In the genomic region with DNA sequence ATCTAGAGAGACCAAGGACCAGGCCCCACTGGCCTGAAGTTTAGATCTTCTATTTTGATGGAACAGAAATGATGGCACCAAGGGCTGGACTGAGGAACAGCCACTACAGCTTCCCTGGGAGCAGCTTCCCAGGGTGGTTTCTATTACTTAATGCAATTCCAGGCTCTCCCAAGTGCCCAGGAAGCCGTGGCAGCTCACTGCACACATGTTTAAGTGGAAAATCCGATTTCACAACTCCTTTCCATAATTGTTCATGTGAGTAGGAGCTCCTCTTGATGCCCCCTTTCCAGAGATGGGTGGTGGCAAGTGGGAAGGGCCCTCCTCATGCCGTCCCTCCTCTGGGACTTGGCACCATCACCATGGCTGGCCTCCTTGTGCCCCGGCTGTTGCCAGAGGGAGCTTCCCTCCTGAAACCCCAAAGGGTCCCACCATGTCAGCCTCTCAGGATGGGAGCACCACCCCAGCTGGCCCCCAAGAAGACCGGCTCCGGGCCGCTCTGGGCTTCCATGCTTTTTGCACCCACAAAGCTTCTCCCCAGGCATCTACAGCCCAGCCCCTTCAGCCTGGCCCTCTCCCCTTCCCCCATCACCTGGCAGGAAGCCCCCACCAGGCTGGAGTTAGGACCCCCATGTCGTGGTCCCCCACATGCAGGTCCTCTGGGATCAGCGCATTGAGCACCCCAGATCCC, we compare ENCODE assay signal across 17 cellular contexts. TPM values are rescaled to one million over a fixed set of nuclear protein-coding genes. Genes with fewer than 3 reads are reported as not detected.
DNase-seq lines count a peak whose midpoint lies in the region; ATAC-seq, FAIRE-seq and TF ChIP-seq lines count a peak whose summit lies in the region.
"Had no signal": no experiment of that assay in that cellular context is flagged by ENCODE, and none has a peak within 500 bp of the region (broad histone marks: within the 10 kb centered on the region; RNA-seq: fewer than 3 reads in every experiment).

No MANE protein-coding gene starts in this region.

- no peak for TF ChIP-seq POLR2A in H1 (IDR thresholded peaks at IDR 0.05; ENCODE audit: control extremely low read depth in 1 of 2, low read depth in 2 of 2, low read length in 2 of 2)
- TF ChIP-seq POLR2A in gastroesophageal sphincter (IDR thresholded peaks at IDR 0.05) = no peak

- no peak overlapping the region for H3K4me2 ChIP-seq in H1 (ENCODE audit: insufficient read depth in 1 of 2, low read depth in 2 of 2, low read length in 2 of 2)
- H3K4me2 ChIP-seq: A549 had no signal

- TF ChIP-seq RAD21 in H1 (IDR thresholded peaks at IDR 0.05 in 1 of 2, conservative IDR thresholded peaks at IDR 0.05 in 1 of 2; ENCODE audit: low read depth in 2 of 2, low read length in 2 of 2) = no peak

- H3K4me3 ChIP-seq in H1 (ENCODE audit: extremely low read depth in 1 of 4, insufficient read depth in 2 of 4, low read depth in 3 of 4, low read length in 4 of 4) (no peak overlapping the region), kidney (ENCODE audit: low read length in 2 of 2) (no peak overlapping the region), pancreas (no peak overlapping the region), gastroesophageal sphincter (no peak overlapping the region)
- H3K4me3 ChIP-seq: A549, BLaER1, HAP-1 had no signal

- no peak overlapping the region for H3K4ac ChIP-seq in H1 (replicated peaks; ENCODE audit: insufficient read length, low read depth, low read length)

- TF ChIP-seq CTCF in H1 (IDR thresholded peaks at IDR 0.05; ENCODE audit: control extremely low read depth in 1 of 3, insufficient read depth in 1 of 3, low read depth in 1 of 3, low read length in 3 of 3) (no peak), kidney (IDR thresholded peaks at IDR 0.05; ENCODE audit: borderline replicate concordance, extremely low read depth, insufficient read depth) (no peak), pancreas (IDR thresholded peaks at IDR 0.05) (no peak), gastroesophageal sphincter (IDR thresholded peaks at IDR 0.05) (no peak)

- WGBS in H1 (ENCODE audit: extremely low coverage in 1 of 2, insufficient coverage in 1 of 2, insufficient read length in 1 of 2, insufficient replicate concordance in 2 of 2, low coverage in 1 of 2, low lambda C conversion rate in 2 of 2, missing lambda C conversion rate in 1 of 2), 2 experiments = 76% methylated on average over 9 of the region's 9 CpGs; no CpG with 5 or more reads in 1 of the 2 experiments
- WGBS in pancreas, 2 donors = 58% methylated on average over 9 of the region's 9 CpGs
- 52 to 67% methylated on average over 2 to 4 of the region's 9 CpGs for WGBS in gastroesophageal sphincter (ENCODE audit: low coverage in 1 of 2), 2 donors

- H3K27ac ChIP-seq in H1 (ENCODE audit: low read depth, low read length) (no peak overlapping the region), kidney (ENCODE audit: low read depth in 2 of 2, low read length in 2 of 2) (peak overlapping the region; percentile 80 to 92), pancreas (no peak overlapping the region), gastroesophageal sphincter (no peak overlapping the region)
- H3K27ac ChIP-seq: A549, BLaER1 had no signal

- H3K79me1 ChIP-seq in H1 (ENCODE audit: low read depth, low read length) = no peaks in the 10 kb centered on the region

- DNase-seq in EH (ENCODE audit: low read depth) (peak; percentile 34), H1 (ENCODE audit: low read depth in 1 of 2, low spot score in 2 of 2) (no peak), kidney (peak; percentile 69), pancreas (no peak), superior temporal gyrus (ENCODE audit: extremely low spot score) (no peak)
- no peak for DNase-seq in activated CD4-positive, alpha-beta T cell treated with anti-CD3 and anti-CD28 coated beads, Interleukin-2, amount 50 U/mL, for 1 hour
- DNase-seq: AML-193; CD4-positive, alpha-beta T cell; DMS153; DMS79 treated with DMSO at 0.1 percent for 48 hours; GDM1; GOT3 had no signal

- no peak overlapping the region for H2BK12ac ChIP-seq in H1 (ENCODE audit: low read depth, low read length)

- no peak overlapping the region for H4K91ac ChIP-seq in H1 (replicated peaks; ENCODE audit: insufficient read length, low read length)

- no peak for ATAC-seq in pancreas
- ATAC-seq in gastroesophageal sphincter = no peak
- ATAC-seq: A549 had no signal

- H3K9me3 ChIP-seq in H1 (ENCODE audit: insufficient read depth in 2 of 2, low read depth in 1 of 2, low read length in 1 of 2) (no peaks in the 10 kb centered on the region), kidney (ENCODE audit: control insufficient read depth in 1 of 2, low read length in 2 of 2) (no peaks in the 10 kb centered on the region), pancreas (no peaks in the 10 kb centered on the region), gastroesophageal sphincter (no peaks in the 10 kb centered on the region)
- H3K9me3 ChIP-seq: A549, BLaER1, HAP-1 had no signal

- no peak overlapping the region for H2AK5ac ChIP-seq in H1 (ENCODE audit: low read depth, low read length)

- no peaks in the 10 kb centered on the region for H3K36me3 ChIP-seq in H1 (ENCODE audit: control insufficient read depth in 2 of 4, insufficient read depth in 4 of 4, low read length in 3 of 4)
- no peaks in the 10 kb centered on the region for H3K36me3 ChIP-seq in kidney (ENCODE audit: control insufficient read depth in 1 of 2, insufficient read depth in 2 of 2, low read length in 2 of 2)
- no peaks in the 10 kb centered on the region for H3K36me3 ChIP-seq in pancreas
- no peaks in the 10 kb centered on the region for H3K36me3 ChIP-seq in gastroesophageal sphincter
- H3K36me3 ChIP-seq: BLaER1, HAP-1 had no signal

- H3K9ac ChIP-seq in H1 (replicated peaks in 1 of 4; ENCODE audit: extremely low read depth in 1 of 4, low read depth in 3 of 4, low read length in 3 of 4) = no peak overlapping the region
- no peak overlapping the region for H3K9ac ChIP-seq in kidney (ENCODE audit: low read length in 2 of 2)
- H3K9ac ChIP-seq: BLaER1 had no signal

- peaks cover 0 to 9% of the 10 kb centered on the region in 2 experiments for H4K20me1 ChIP-seq in H1 (replicated peaks in 1 of 2; ENCODE audit: control insufficient read depth in 1 of 2, insufficient read depth in 2 of 2, low read length in 2 of 2)
- H4K20me1 ChIP-seq: BLaER1 had no signal

- no peak overlapping the region for H2BK120ac ChIP-seq in H1 (replicated peaks; ENCODE audit: low read depth, low read length)

- H3K4me1 ChIP-seq in H1 (replicated peaks in 1 of 4; ENCODE audit: control insufficient read depth in 3 of 4, insufficient read depth in 4 of 4, low read length in 3 of 4) (peaks cover 0 to 8% (median 4%) of the 10 kb centered on the region in 4 experiments; a peak in 6 of 7 replicates), kidney (ENCODE audit: control insufficient read depth in 1 of 2, insufficient read depth in 1 of 2, low read depth in 1 of 2, low read length in 2 of 2) (peaks cover 6 to 18% of the 10 kb centered on the region in 2 donors), pancreas (peaks cover 0 to 2% (median 0%) of the 10 kb centered on the region in 3 donors), gastroesophageal sphincter (peaks cover 0 to 21% (median 5%) of the 10 kb centered on the region in 3 donors)
- H3K4me1 ChIP-seq: HAP-1 had no signal

- H2BK15ac ChIP-seq in H1 (ENCODE audit: low read length) = 0 out of 2 replicates have a peak overlapping the region, but pooled peaks have one; percentile 46

- TF ChIP-seq EP300 in H1 (IDR thresholded peaks at IDR 0.05; ENCODE audit: borderline replicate concordance in 1 of 2, low read depth in 2 of 2, low read length in 2 of 2) (no peak), gastroesophageal sphincter (IDR thresholded peaks at IDR 0.05) (no peak)

- intact Hi-C loops in kidney (cut with DNase I) = no loop called here
- intact Hi-C loops in pancreas (cut with DNase I) = loop anchor here in 1 of 3 donors (10.0 kb wide), 1 partner anchor 155 kb away; no protein-coding TSS in a partner anchor

- H3K79me2 ChIP-seq in H1 (ENCODE audit: control insufficient read depth in 1 of 2, insufficient read depth in 2 of 2, low read length in 2 of 2) = no peaks in the 10 kb centered on the region

- no peak overlapping the region for H3K14ac ChIP-seq in H1 (ENCODE audit: insufficient read length)

- no peaks in the 10 kb centered on the region; the same call in 1 of the 2 replicates for H3K23me2 ChIP-seq in H1 (ENCODE audit: low read depth, low read length)

- CTCF ChIA-PET in H1 (lab: Charles Lee; ENCODE audit: partially characterized antibody) = interaction anchor here (1.4 to 5.8 kb wide), 4 partner anchors 16 to 169 kb away, joined by 4 to 98 read pairs (median 6); no protein-coding TSS in a partner anchor

- H3K18ac ChIP-seq in H1 (ENCODE audit: extremely low read depth, low read length) = no peak overlapping the region

- POLR2A ChIA-PET in H1 (lab: Charles Lee; ENCODE audit: partially characterized antibody) = interaction anchor here (1.4 to 2.0 kb wide), 2 partner anchors 9 to 141 kb away, joined by 4 to 5 read pairs; partner anchors contain the start of gene UBAC1

- no peak overlapping the region for H2BK5ac ChIP-seq in H1 (ENCODE audit: low read depth, low read length)

- H4K8ac ChIP-seq in H1 (ENCODE audit: extremely low read depth, insufficient read depth, low read length) = no peak overlapping the region

- FAIRE-seq in H1 (lab: Jason Lieb, UNC) (no peak), kidney (lab: Jason Lieb, UNC) (no peak), pancreas (lab: Jason Lieb, UNC) (no peak)
- FAIRE-seq: A549, GM12892 had no signal

- no peak overlapping the region for H3K23ac ChIP-seq in H1 (ENCODE audit: insufficient read length)

- no peak overlapping the region for H4K5ac ChIP-seq in H1 (ENCODE audit: insufficient read length, low read depth, low read length)

- H2AFZ ChIP-seq in H1 (ENCODE audit: low read length) = no peak overlapping the region

- H3K56ac ChIP-seq in H1 (replicated peaks; ENCODE audit: insufficient read length, low read depth, low read length) = no peak overlapping the region

- no peak overlapping the region for H2BK20ac ChIP-seq in H1 (ENCODE audit: low read length)

- H3K27me3 ChIP-seq in H1 (replicated peaks in 1 of 4; ENCODE audit: control insufficient read depth in 3 of 4, extremely low read depth in 1 of 4, insufficient read depth in 3 of 4, low read length in 3 of 4) (no peaks in the 10 kb centered on the region), pancreas (no peaks in the 10 kb centered on the region), gastroesophageal sphincter (peaks cover 32% of the 10 kb centered on the region)
- H3K27me3 ChIP-seq: BLaER1 had no signal

RNA-seq across cellular contexts. Expression of gene UBAC1, which starts 9.1 kb away (rescaled TPM):
- total RNA-seq in H1 (2021; fragmentation: NEBNext Ultra II Directional; extraction: Animal tissue kit (Norgen Biotek cat#: 25700)) = 59.3 and 63.1 TPM in 2 replicates
- polyA plus RNA-seq in H1 (2011; rRNA removed) (85.2 and 105 TPM in 2 replicates), kidney (ENCODE audit: insufficient read depth, low read depth, low replicate concordance) (52.6 TPM), pancreas (10 to 100 TPM; 24.9 to 33.7 TPM)
- 74.8 TPM for polyA plus RNA-seq in H1 (2011; cell fraction: cytosol; rRNA removed)
- polyA plus RNA-seq in H1 (2011; cell fraction: nucleus; rRNA removed) = 68.0 TPM
- polyA plus RNA-seq in H1 (2012, experiment 1 of 2) = 40.4 to 56.7 TPM (median 50.5 TPM) in 4 replicates
- polyA plus RNA-seq in H1 (2012, experiment 2 of 2) = 65.3 TPM
- 51.1 TPM for polyA plus RNA-seq in H1 (2013, experiment 1 of 2)
- polyA plus RNA-seq in H1 (2013, experiment 2 of 2) = 54.0 TPM
- 21.6 and 41.3 TPM in 2 replicates for polyA minus RNA-seq in H1 (2011; rRNA and poly(A)+ RNA removed)
- 26.6 TPM for polyA minus RNA-seq in H1 (2011; cell fraction: cytosol; rRNA and poly(A)+ RNA removed)
- polyA minus RNA-seq in H1 (2011; cell fraction: nucleus; rRNA and poly(A)+ RNA removed) = 19.2 TPM
- total RNA-seq in kidney (40.2 TPM), pancreas (10 to 100 TPM in 5 of 6 donors, 1 to 10 TPM in 1; 9.8 to 16.5 (median 13.1) TPM), gastroesophageal sphincter (10 to 100 TPM; 52.9 to 76.3 (median 63.5) TPM)

Comparison
In these comparisons a context has a peak if more than half of its experiments do, and no peak if none do; other contexts are left out.
1. DNase-seq: peak in EH (single experiment) and kidney (single experiment); none in H1 (0 of 2), pancreas (0 of 6), activated CD4-positive, alpha-beta T cell treated with anti-CD3 and anti-CD28 coated beads, Interleukin-2, amount 50 U/mL, for 1 hour (single experiment) and superior temporal gyrus (single experiment).
2. H3K27ac ChIP-seq: peak in kidney (2 of 2); none in H1 (single experiment), pancreas (0 of 4) and gastroesophageal sphincter (0 of 4).